Comparison of ENCODE assay signal across 8 cellular contexts in genomic region chr6:109441069-109441816, GRCh38. TPM values are rescaled to one million over a fixed set of nuclear protein-coding genes. Genes with fewer than 3 reads are reported as not detected.
A peak's percentile ranks its signal among the peaks of the same experiment; 100 is the strongest.
DNase-seq lines count a peak whose midpoint lies in the region; ATAC-seq and TF ChIP-seq lines count a peak whose summit lies in the region.

No MANE protein-coding gene starts in this region.

- H3K36me3 ChIP-seq in parathyroid adenoma (ENCODE audit: control insufficient read depth, insufficient read depth, low read length): no peaks in the 10 kb centered on the region

- peak overlapping the region; percentile 58 for H3K9ac ChIP-seq in parathyroid adenoma

- peak overlapping the region; percentile 61 for H3K27ac ChIP-seq in parathyroid adenoma

- CTCF ChIA-PET in activated naive CD4-positive, alpha-beta T cell treated with anti-CD3 and anti-CD28 coated beads for 36 hours (lab: Charles Lee): interaction anchor here (0.8 to 3.3 kb wide), 7 partner anchors 12 to 253 kb away, joined by 3 to 13 read pairs (median 6); partner anchors contain the start of genes CD164, MICAL1 and ZBTB24

- peak overlapping the region; percentile 94 for H3K4me3 Mint-ChIP-seq in activated naive CD4-positive, alpha-beta T cell treated with anti-CD3 and anti-CD28 coated beads for 36 hours

- H3K4me1 ChIP-seq in parathyroid adenoma: peaks cover 15% of the 10 kb centered on the region

- TF ChIP-seq CTCF in parathyroid adenoma (IDR thresholded peaks at IDR 0.05): no peak

- peaks cover 27% of the 10 kb centered on the region for H3K4me1 Mint-ChIP-seq in activated naive CD4-positive, alpha-beta T cell treated with anti-CD3 and anti-CD28 coated beads for 36 hours (ENCODE audit: low read depth)

- no peaks in the 10 kb centered on the region for H3K9me3 Mint-ChIP-seq in activated naive CD4-positive, alpha-beta T cell treated with anti-CD3 and anti-CD28 coated beads for 36 hours

- H3K9me3 ChIP-seq in parathyroid adenoma (ENCODE audit: control insufficient read depth, low read length): no peaks in the 10 kb centered on the region

- H3K4me3 ChIP-seq in parathyroid adenoma (ENCODE audit: low read depth, low read length): peak overlapping the region; percentile 97

- no peaks in the 10 kb centered on the region for H3K27me3 Mint-ChIP-seq in activated naive CD4-positive, alpha-beta T cell treated with anti-CD3 and anti-CD28 coated beads for 36 hours (ENCODE audit: low read depth)

- intact Hi-C loops in activated naive CD4-positive, alpha-beta T cell treated with anti-CD3 and anti-CD28 coated beads for 36 hours (cut with micrococcal nuclease): loop anchor here (1.0 to 5.0 kb wide), 5 partner anchors 14 to 346 kb away; partner anchors contain the start of genes AK9, CEP57L1, FIG4 and MICAL1

- peak overlapping the region; percentile 96 for H3K4me2 ChIP-seq in parathyroid adenoma (ENCODE audit: low read length)

- H3K79me2 ChIP-seq in parathyroid adenoma: no peaks in the 10 kb centered on the region

- ATAC-seq in GM18873 (IDR thresholded peaks at IDR 0.05; ENCODE audit: low FRiP score, unreplicated experiment): peak; percentile 24
- ATAC-seq in HG03139 (IDR thresholded peaks at IDR 0.05; ENCODE audit: unreplicated experiment): peak; percentile 16

- DNase-seq in Ammon's horn (ENCODE audit: low spot score): peak; percentile 50
- DNase-seq in NOMO-1 (lab: John Stamatoyannopoulos, UW; ENCODE audit: unreplicated experiment in 2 of 2): peak; percentile 41 to 57
- DNase-seq in activated naive CD4-positive, alpha-beta T cell treated with anti-CD3 and anti-CD28 coated beads for 36 hours: peak; percentile 66
- DNase-seq in glomerular visceral epithelial cell (ENCODE audit: extremely low spot score): peak; percentile 65
- no peak for DNase-seq in NCI-H128 (lab: John Stamatoyannopoulos, UW; ENCODE audit: unreplicated experiment)

- H3K27me3 ChIP-seq in parathyroid adenoma (ENCODE audit: control insufficient read depth, insufficient read depth, low read length): no peaks in the 10 kb centered on the region

- peak overlapping the region; percentile 88 for H2AFZ ChIP-seq in parathyroid adenoma

- peaks cover 8% of the 10 kb centered on the region for H3K36me3 Mint-ChIP-seq in activated naive CD4-positive, alpha-beta T cell treated with anti-CD3 and anti-CD28 coated beads for 36 hours (ENCODE audit: low read depth)

- peak overlapping the region; percentile 87 for H3K27ac Mint-ChIP-seq in activated naive CD4-positive, alpha-beta T cell treated with anti-CD3 and anti-CD28 coated beads for 36 hours

RNA-seq across cellular contexts. Expression of gene SMPD2, which starts 0.7 kb away (rescaled TPM):
- total RNA-seq in activated naive CD4-positive, alpha-beta T cell treated with anti-CD3 and anti-CD28 coated beads for 36 hours: 1 to 10 TPM; 9.4 to 9.7 TPM

RNA-seq across cellular contexts. Expression of gene PPIL6, which starts 0.8 kb away (rescaled TPM):
- total RNA-seq in activated naive CD4-positive, alpha-beta T cell treated with anti-CD3 and anti-CD28 coated beads for 36 hours: under 1 TPM in 1 of 2 experiments, not detected in 1; 0.19 TPM

RNA-seq across cellular contexts. Expression of gene MICAL1, which starts 14.3 kb away (rescaled TPM):
- 10 to 100 TPM; 20.4 to 22.9 TPM for total RNA-seq in activated naive CD4-positive, alpha-beta T cell treated with anti-CD3 and anti-CD28 coated beads for 36 hours

RNA-seq across cellular contexts. Expression of gene ZBTB24, which starts 41.8 kb away (rescaled TPM):
- total RNA-seq in activated naive CD4-positive, alpha-beta T cell treated with anti-CD3 and anti-CD28 coated beads for 36 hours: 1 to 10 TPM; 6.9 to 7.4 TPM

RNA-seq across cellular contexts. Expression of gene CD164, which starts 59.0 kb away (rescaled TPM):
- total RNA-seq in activated naive CD4-positive, alpha-beta T cell treated with anti-CD3 and anti-CD28 coated beads for 36 hours: 100 to 1,000 TPM; 177 to 180 TPM
